In the genomic region with DNA sequence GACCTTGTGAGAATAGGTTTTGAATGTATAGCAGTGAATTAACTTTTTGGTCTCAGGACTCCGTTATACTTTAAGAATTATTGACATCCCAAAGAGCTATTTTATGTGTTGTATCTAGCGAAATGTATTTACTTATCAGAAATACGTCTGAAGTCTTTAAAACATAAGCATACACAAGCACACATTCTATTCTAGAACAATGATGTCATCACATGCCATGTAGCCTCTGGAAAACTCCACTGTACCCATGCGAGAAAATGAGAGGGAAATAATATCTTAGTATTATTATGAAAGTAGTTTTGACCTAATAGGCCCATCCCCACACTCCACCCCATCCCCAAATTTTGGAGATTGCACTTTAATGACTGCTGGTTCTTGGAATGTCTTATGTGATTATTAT, we compare ENCODE assay signal across 9 cellular contexts. TPM values are rescaled to one million over a fixed set of nuclear protein-coding genes. Genes with fewer than 3 reads are reported as not detected.
DNase-seq lines count a peak whose midpoint lies in the region; ATAC-seq and TF ChIP-seq lines count a peak whose summit lies in the region.
"Had no signal": no experiment of that assay in that cellular context is flagged by ENCODE, and none has a peak within 500 bp of the region (broad histone marks: within the 10 kb centered on the region; RNA-seq: fewer than 3 reads in every experiment).

No MANE protein-coding gene starts in this region.

- no peaks in the 10 kb centered on the region for H3K27me3 ChIP-seq in HAP-1 (ENCODE audit: low read depth)

- H3K36me3 ChIP-seq in HAP-1 (replicated peaks): peaks cover 42% of the 10 kb centered on the region

- DNase-seq in HAP-1 (ENCODE audit: low spot score in 2 of 2) (no peak), fibroblast of villous mesenchyme (ENCODE audit: low read depth) (peak; percentile 67), skeletal muscle cell (ENCODE audit: low read depth) (no peak), activated gamma-delta T cell treated with Interleukin-2 at 50 U/mL for 16 hours (no peak)
- DNase-seq in stimulated activated CD4-positive, alpha-beta T cell treated with anti-CD3 and anti-CD28 coated beads, Interleukin-15, amount 100 ng/mL, for 24 hours: no peak
- DNase-seq: cortex of kidney had no signal

- peaks cover 13% of the 10 kb centered on the region for H3K4me1 ChIP-seq in HAP-1

- in situ Hi-C loops in HAP-1 (cut with MboI; ENCODE audit: low sequenced_read_pairs): no loop called here

- H3K9me3 ChIP-seq in HAP-1: no peaks in the 10 kb centered on the region

- TF ChIP-seq CTCF in WI38 (IDR thresholded peaks at IDR 0.05; ENCODE audit: low read depth, low read length) (no peak), fibroblast of villous mesenchyme (IDR thresholded peaks at IDR 0.05; ENCODE audit: insufficient read depth, low read depth, low read length) (no peak)

- ATAC-seq in HG02571 (IDR thresholded peaks at IDR 0.05; ENCODE audit: unreplicated experiment) (no peak), GM21529 (IDR thresholded peaks at IDR 0.05; ENCODE audit: unreplicated experiment) (no peak)

- peak overlapping the region; percentile 94 for H3K4me3 ChIP-seq in HAP-1
- peak overlapping the region; percentile 79 for H3K4me3 ChIP-seq in WI38 (ENCODE audit: low read depth, low read length)
- H3K4me3 ChIP-seq in fibroblast of villous mesenchyme (ENCODE audit: low read depth, low read length): peak overlapping the region; percentile 99
- peak overlapping the region; percentile 93 for H3K4me3 ChIP-seq in skeletal muscle cell (ENCODE audit: low read depth, low read length)

RNA-seq across cellular contexts. Expression of a gene that starts 1.5 kb away (rescaled TPM):
- 71.7 and 637 TPM in 2 replicates for total RNA-seq in fibroblast of villous mesenchyme
